Comparison of ENCODE assay signal across 1 cellular context in the genomic region with DNA sequence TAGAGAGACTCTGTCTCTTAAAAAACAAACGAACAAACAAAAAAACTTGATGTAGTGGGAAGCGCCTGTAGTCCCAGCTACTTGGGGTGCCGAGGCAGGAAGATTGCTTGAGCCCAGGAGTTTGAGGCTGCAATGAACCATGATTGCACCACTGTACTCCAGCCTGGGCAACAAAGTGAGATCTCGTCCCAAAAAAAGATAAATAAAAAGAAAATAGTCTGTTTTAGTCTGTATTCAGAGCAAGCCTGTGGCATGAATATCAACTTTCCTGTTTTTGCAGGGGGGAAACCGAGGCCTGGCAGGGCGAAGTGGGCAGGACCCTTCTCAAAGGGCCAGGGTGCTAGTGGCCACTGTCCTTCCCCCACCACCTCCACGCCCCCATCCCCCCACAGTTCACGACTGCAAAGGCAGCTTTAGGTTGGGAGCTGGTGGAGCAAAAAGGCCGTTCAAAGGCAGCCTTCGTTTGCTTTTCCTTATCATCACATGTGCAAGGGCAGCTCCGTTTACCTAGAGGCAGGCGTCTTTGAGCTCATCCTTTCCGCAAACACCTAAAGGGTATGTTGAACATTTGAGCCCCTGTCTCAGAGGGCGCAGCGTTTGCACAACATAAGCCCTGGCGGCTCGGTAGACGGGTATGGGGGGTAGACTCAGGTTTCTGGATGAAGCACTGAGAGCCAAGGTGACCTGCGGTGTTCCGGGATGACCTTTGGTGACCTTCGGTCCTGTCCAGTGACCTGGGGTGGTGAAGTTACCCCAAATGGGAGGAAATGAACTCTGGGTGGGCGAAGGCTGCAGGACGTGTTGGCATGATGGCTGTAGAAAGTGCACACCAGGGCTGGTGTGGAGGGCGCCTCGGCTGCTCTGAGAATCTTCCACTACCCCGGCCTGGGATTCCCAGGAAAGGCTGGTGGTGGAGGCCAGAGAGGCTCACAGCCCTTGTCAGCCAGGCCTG.
TF ChIP-seq lines count a peak whose summit lies in the region.

No MANE protein-coding gene starts in this region.

TF ChIP-seq in K562, 482 proteins besides CTCF, POLR2A, EP300 and RAD21:
- TF ChIP-seq, protein P1, sequence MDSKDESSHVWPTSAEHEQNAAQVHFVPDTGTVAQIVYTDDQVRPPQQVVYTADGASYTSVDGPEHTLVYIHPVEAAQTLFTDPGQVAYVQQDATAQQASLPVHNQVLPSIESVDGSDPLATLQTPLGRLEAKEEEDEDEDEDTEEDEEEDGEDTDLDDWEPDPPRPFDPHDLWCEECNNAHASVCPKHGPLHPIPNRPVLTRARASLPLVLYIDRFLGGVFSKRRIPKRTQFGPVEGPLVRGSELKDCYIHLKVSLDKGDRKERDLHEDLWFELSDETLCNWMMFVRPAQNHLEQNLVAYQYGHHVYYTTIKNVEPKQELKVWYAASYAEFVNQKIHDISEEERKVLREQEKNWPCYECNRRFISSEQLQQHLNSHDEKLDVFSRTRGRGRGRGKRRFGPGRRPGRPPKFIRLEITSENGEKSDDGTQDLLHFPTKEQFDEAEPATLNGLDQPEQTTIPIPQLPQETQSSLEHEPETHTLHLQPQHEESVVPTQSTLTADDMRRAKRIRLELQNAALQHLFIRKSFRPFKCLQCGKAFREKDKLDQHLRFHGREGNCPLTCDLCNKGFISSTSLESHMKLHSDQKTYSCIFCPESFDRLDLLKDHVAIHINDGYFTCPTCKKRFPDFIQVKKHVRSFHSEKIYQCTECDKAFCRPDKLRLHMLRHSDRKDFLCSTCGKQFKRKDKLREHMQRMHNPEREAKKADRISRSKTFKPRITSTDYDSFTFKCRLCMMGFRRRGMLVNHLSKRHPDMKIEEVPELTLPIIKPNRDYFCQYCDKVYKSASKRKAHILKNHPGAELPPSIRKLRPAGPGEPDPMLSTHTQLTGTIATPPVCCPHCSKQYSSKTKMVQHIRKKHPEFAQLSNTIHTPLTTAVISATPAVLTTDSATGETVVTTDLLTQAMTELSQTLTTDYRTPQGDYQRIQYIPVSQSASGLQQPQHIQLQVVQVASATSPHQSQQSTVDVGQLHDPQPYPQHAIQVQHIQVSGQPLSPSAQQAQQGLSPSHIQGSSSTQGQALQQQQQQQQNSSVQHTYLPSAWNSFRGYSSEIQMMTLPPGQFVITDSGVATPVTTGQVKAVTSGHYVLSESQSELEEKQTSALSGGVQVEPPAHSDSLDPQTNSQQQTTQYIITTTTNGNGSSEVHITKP (IDR thresholded peaks at IDR 0.05; ENCODE audit: partially characterized antibody), result no peak
- TF ChIP-seq, protein P2, sequence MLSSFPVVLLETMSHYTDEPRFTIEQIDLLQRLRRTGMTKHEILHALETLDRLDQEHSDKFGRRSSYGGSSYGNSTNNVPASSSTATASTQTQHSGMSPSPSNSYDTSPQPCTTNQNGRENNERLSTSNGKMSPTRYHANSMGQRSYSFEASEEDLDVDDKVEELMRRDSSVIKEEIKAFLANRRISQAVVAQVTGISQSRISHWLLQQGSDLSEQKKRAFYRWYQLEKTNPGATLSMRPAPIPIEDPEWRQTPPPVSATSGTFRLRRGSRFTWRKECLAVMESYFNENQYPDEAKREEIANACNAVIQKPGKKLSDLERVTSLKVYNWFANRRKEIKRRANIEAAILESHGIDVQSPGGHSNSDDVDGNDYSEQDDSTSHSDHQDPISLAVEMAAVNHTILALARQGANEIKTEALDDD (IDR thresholded peaks at IDR 0.05), result no peak
- TF ChIP-seq, protein P3, sequence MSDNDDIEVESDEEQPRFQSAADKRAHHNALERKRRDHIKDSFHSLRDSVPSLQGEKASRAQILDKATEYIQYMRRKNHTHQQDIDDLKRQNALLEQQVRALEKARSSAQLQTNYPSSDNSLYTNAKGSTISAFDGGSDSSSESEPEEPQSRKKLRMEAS (CRISPR knock-in tag; IDR thresholded peaks at IDR 0.05), result no peak
- TF ChIP-seq, protein P4, sequence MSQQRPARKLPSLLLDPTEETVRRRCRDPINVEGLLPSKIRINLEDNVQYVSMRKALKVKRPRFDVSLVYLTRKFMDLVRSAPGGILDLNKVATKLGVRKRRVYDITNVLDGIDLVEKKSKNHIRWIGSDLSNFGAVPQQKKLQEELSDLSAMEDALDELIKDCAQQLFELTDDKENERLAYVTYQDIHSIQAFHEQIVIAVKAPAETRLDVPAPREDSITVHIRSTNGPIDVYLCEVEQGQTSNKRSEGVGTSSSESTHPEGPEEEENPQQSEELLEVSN (IDR thresholded peaks at IDR 0.05; ENCODE audit: borderline replicate concordance in 1 of 2, extremely low read depth in 1 of 2, insufficient read depth in 1 of 2, insufficient read length in 1 of 2, low read depth in 1 of 2, low read length in 1 of 2, poor library complexity in 1 of 2, severe bottlenecking in 1 of 2), result no peak
- TF ChIP-seq, protein P5, sequence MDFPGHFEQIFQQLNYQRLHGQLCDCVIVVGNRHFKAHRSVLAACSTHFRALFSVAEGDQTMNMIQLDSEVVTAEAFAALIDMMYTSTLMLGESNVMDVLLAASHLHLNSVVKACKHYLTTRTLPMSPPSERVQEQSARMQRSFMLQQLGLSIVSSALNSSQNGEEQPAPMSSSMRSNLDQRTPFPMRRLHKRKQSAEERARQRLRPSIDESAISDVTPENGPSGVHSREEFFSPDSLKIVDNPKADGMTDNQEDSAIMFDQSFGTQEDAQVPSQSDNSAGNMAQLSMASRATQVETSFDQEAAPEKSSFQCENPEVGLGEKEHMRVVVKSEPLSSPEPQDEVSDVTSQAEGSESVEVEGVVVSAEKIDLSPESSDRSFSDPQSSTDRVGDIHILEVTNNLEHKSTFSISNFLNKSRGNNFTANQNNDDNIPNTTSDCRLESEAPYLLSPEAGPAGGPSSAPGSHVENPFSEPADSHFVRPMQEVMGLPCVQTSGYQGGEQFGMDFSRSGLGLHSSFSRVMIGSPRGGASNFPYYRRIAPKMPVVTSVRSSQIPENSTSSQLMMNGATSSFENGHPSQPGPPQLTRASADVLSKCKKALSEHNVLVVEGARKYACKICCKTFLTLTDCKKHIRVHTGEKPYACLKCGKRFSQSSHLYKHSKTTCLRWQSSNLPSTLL (IDR thresholded peaks at IDR 0.05), result no peak
- 0 out of 2 replicates have a peak, but pooled peaks have one; percentile 15 for TF ChIP-seq ESRRA (IDR thresholded peaks at IDR 0.05; ENCODE audit: borderline replicate concordance, low read depth)
